Comparison of ENCODE assay signal across 8 cellular contexts in the genomic region with DNA sequence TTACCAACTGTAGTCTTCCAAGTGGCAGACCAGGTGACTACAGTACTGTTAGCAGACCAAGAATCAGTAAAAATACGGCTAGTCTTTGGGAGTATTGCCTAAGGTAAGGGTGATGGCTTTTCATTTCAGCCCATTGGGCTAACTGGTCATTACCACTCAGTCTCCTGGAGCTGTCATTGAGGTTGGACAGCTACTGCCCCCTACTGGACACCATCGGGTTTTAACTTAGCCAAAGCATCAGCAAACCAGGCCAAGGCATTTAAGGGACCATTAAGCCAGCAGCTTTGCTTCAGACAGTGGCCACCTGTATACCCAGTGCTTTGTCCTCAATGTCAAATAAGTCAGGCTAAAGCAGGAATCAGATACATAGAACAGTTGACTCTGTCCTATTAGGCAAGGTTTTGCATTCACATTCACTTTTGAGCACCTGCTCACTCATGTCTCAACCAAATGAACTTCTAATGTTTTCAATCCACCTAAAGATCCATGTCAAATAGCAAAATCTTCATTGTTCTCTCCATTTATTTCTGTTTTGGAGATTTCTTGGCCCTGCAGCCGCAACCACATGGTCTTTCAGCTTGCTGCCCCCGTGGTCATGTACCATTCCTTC.
DNase-seq lines count a peak whose midpoint lies in the region; ATAC-seq, FAIRE-seq and TF ChIP-seq lines count a peak whose summit lies in the region.

No MANE protein-coding gene starts in this region.

- FAIRE-seq in RCC 7860 (lab: Jason Lieb, UNC) = no peak

- H3K36me3 Mint-ChIP-seq in activated naive CD4-positive, alpha-beta T cell treated with anti-CD3 and anti-CD28 coated beads for 36 hours (ENCODE audit: low read depth) = peaks cover 2% of the 10 kb centered on the region

- H3K4me1 ChIP-seq in smooth muscle cell (ENCODE audit: low read depth) = no peaks in the 10 kb centered on the region

- H3K4me2 ChIP-seq in smooth muscle cell = no peak overlapping the region

- no peaks in the 10 kb centered on the region for H4K20me1 ChIP-seq in smooth muscle cell (ENCODE audit: low read depth)

- H3F3A ChIP-seq in smooth muscle cell (ENCODE audit: low read depth) = no peaks in the 10 kb centered on the region

- no peak overlapping the region for H3K27ac Mint-ChIP-seq in activated naive CD4-positive, alpha-beta T cell treated with anti-CD3 and anti-CD28 coated beads for 36 hours

- H3K27me3 Mint-ChIP-seq in activated naive CD4-positive, alpha-beta T cell treated with anti-CD3 and anti-CD28 coated beads for 36 hours (ENCODE audit: low read depth) = no peaks in the 10 kb centered on the region

- no peaks in the 10 kb centered on the region for H3K36me3 ChIP-seq in smooth muscle cell (ENCODE audit: low read depth)

- no peak overlapping the region for H3K4me3 ChIP-seq in smooth muscle cell

- no peak overlapping the region for H3K9ac ChIP-seq in smooth muscle cell (ENCODE audit: low read depth)

- H3K9me3 ChIP-seq in smooth muscle cell (replicated peaks; ENCODE audit: low read depth) = no peaks in the 10 kb centered on the region

- H3K27me3 ChIP-seq in smooth muscle cell (ENCODE audit: low read depth) = no peaks in the 10 kb centered on the region

- no peak overlapping the region for H3K4me3 Mint-ChIP-seq in activated naive CD4-positive, alpha-beta T cell treated with anti-CD3 and anti-CD28 coated beads for 36 hours

- no peak overlapping the region for H3K27ac ChIP-seq in smooth muscle cell (ENCODE audit: low read depth)

- CTCF ChIA-PET in activated naive CD4-positive, alpha-beta T cell treated with anti-CD3 and anti-CD28 coated beads for 36 hours (lab: Charles Lee) = interaction anchor here (0.7 to 1.6 kb wide), 8 partner anchors 11 to 245 kb away, joined by 3 to 4 read pairs (median 3); no protein-coding TSS in a partner anchor

- intact Hi-C loops in activated naive CD4-positive, alpha-beta T cell treated with anti-CD3 and anti-CD28 coated beads for 36 hours (cut with micrococcal nuclease) = loop anchor here (1.0 to 10.0 kb wide), 7 partner anchors 106 to 1054 kb away; no protein-coding TSS in a partner anchor
- intact Hi-C loops in left ventricle myocardium superior (cut with micrococcal nuclease) = no loop called here

- peak; percentile 57 for TF ChIP-seq CTCF in smooth muscle cell (IDR thresholded peaks at IDR 0.05; ENCODE audit: borderline replicate concordance, insufficient read depth, poor library complexity, severe bottlenecking)

- H3K79me2 ChIP-seq in smooth muscle cell (ENCODE audit: low read depth) = no peaks in the 10 kb centered on the region

- peak; percentile 7 for DNase-seq in NK-92 treated with Interleukin-12 subunit alpha and Interleukin-12 subunit beta, amount 100 ng/mL, for 24 hours (lab: John Stamatoyannopoulos, UW)
- DNase-seq in NK-92 (lab: John Stamatoyannopoulos, UW; ENCODE audit: unreplicated experiment) (no peak), RCC 7860 (ENCODE audit: low spot score) (peak; percentile 35), left ventricle myocardium superior (no peak), smooth muscle cell (lab: John Stamatoyannopoulos, UW; ENCODE audit: unreplicated experiment) (no peak)
- peak; percentile 83 for DNase-seq in activated naive CD4-positive, alpha-beta T cell treated with anti-CD3 and anti-CD28 coated beads for 36 hours

- H3K9me3 Mint-ChIP-seq in activated naive CD4-positive, alpha-beta T cell treated with anti-CD3 and anti-CD28 coated beads for 36 hours = no peaks in the 10 kb centered on the region

- no peaks in the 10 kb centered on the region for H3K4me1 Mint-ChIP-seq in activated naive CD4-positive, alpha-beta T cell treated with anti-CD3 and anti-CD28 coated beads for 36 hours (ENCODE audit: low read depth)

- H2AFZ ChIP-seq in smooth muscle cell (ENCODE audit: low read depth) = no peak overlapping the region

- ATAC-seq in HG02970 (IDR thresholded peaks at IDR 0.05; ENCODE audit: low FRiP score, unreplicated experiment) (peak; percentile 71), left ventricle myocardium superior (peak; percentile 63), GM21447 (IDR thresholded peaks at IDR 0.05; ENCODE audit: unreplicated experiment) (no peak)

- 70% methylated on average over 4 of the region's 4 CpGs for WGBS in smooth muscle cell (ENCODE audit: low lambda C conversion rate)

Comparison
In these comparisons a context has a peak if more than half of its experiments do, and no peak if none do; other contexts are left out.
1. DNase-seq: peak in NK-92 treated with Interleukin-12 subunit alpha and Interleukin-12 subunit beta, amount 100 ng/mL, for 24 hours (single experiment), RCC 7860 (single experiment) and activated naive CD4-positive, alpha-beta T cell treated with anti-CD3 and anti-CD28 coated beads for 36 hours (single experiment); none in NK-92 (single experiment), left ventricle myocardium superior (single experiment) and smooth muscle cell (single experiment).